1 cellular context compared by ENCODE assay signal in the genomic region with DNA sequence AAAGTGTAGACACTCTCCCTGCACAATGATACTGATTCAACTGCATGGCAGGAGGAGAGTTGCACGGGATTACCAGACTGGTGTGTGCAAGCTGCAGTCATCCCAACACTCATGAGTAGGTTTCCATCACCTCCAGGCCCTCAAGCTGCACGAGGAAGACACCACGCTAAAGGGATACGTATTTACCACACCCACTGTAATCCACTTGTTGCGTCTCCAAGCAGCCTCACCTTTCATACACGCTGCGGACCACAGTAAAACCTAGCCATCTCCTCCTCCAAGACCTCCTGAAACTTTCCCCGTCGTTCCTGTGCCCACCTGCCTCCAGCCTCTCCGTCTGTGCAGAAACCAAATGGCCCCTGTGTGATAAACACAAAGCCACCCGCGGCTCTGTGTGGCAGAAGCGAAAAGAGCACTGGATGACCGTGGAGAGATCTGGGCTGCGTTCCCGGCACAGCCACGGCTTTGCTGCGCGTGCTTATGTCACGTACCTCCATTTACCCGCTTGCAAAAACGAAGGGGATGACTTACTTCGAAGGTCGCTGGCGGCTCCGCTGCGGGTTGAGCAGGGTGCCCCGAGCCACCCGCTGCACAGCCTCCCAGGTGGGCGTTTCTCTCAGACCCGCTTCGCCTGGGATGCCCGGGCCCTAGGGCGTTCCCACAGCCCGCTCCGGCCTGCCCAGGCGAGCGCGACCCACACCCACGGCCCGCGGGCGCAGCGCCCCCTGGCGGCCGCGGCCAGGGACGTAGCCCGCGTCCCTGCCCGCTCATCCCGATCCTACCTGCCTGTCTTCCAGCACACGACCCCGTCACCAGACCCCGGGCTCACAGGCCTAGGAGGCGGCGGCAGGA.
TF ChIP-seq lines count a peak whose summit lies in the region.

No MANE protein-coding gene starts in this region.

TF ChIP-seq in HEK293, 187 proteins besides CTCF, POLR2A, EP300 and RAD21 (continued from another document and continues in another):
- TF ChIP-seq, protein P1, sequence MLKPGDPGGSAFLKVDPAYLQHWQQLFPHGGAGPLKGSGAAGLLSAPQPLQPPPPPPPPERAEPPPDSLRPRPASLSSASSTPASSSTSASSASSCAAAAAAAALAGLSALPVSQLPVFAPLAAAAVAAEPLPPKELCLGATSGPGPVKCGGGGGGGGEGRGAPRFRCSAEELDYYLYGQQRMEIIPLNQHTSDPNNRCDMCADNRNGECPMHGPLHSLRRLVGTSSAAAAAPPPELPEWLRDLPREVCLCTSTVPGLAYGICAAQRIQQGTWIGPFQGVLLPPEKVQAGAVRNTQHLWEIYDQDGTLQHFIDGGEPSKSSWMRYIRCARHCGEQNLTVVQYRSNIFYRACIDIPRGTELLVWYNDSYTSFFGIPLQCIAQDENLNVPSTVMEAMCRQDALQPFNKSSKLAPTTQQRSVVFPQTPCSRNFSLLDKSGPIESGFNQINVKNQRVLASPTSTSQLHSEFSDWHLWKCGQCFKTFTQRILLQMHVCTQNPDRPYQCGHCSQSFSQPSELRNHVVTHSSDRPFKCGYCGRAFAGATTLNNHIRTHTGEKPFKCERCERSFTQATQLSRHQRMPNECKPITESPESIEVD (tag by site-specific recombination; IDR thresholded peaks at IDR 0.05) = no peak
- TF ChIP-seq ZNF174 (tag by site-specific recombination; IDR thresholded peaks at IDR 0.05) = no peak
- 0 out of 2 replicates have a peak, but pooled peaks have one; percentile 5 for TF ChIP-seq MYNN (tag by site-specific recombination; IDR thresholded peaks at IDR 0.05; ENCODE audit: borderline replicate concordance)
- TF ChIP-seq, protein P2, sequence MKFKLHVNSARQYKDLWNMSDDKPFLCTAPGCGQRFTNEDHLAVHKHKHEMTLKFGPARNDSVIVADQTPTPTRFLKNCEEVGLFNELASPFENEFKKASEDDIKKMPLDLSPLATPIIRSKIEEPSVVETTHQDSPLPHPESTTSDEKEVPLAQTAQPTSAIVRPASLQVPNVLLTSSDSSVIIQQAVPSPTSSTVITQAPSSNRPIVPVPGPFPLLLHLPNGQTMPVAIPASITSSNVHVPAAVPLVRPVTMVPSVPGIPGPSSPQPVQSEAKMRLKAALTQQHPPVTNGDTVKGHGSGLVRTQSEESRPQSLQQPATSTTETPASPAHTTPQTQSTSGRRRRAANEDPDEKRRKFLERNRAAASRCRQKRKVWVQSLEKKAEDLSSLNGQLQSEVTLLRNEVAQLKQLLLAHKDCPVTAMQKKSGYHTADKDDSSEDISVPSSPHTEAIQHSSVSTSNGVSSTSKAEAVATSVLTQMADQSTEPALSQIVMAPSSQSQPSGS (tag by site-specific recombination; IDR thresholded peaks at IDR 0.05; ENCODE audit: low read depth) = no peak
- 0 out of 2 replicates have a peak, but pooled peaks have one; percentile 50 for TF ChIP-seq ZNF561 (tag by site-specific recombination; IDR thresholded peaks at IDR 0.05; ENCODE audit: borderline replicate concordance)
- TF ChIP-seq ZNF555 (tag by site-specific recombination; conservative IDR thresholded peaks at IDR 0.05) = no peak
- no peak for TF ChIP-seq ZNF664 (tag by site-specific recombination; IDR thresholded peaks at IDR 0.05)
- TF ChIP-seq OVOL3 (tag by site-specific recombination; IDR thresholded peaks at IDR 0.05) = no peak
- TF ChIP-seq, protein P3, sequence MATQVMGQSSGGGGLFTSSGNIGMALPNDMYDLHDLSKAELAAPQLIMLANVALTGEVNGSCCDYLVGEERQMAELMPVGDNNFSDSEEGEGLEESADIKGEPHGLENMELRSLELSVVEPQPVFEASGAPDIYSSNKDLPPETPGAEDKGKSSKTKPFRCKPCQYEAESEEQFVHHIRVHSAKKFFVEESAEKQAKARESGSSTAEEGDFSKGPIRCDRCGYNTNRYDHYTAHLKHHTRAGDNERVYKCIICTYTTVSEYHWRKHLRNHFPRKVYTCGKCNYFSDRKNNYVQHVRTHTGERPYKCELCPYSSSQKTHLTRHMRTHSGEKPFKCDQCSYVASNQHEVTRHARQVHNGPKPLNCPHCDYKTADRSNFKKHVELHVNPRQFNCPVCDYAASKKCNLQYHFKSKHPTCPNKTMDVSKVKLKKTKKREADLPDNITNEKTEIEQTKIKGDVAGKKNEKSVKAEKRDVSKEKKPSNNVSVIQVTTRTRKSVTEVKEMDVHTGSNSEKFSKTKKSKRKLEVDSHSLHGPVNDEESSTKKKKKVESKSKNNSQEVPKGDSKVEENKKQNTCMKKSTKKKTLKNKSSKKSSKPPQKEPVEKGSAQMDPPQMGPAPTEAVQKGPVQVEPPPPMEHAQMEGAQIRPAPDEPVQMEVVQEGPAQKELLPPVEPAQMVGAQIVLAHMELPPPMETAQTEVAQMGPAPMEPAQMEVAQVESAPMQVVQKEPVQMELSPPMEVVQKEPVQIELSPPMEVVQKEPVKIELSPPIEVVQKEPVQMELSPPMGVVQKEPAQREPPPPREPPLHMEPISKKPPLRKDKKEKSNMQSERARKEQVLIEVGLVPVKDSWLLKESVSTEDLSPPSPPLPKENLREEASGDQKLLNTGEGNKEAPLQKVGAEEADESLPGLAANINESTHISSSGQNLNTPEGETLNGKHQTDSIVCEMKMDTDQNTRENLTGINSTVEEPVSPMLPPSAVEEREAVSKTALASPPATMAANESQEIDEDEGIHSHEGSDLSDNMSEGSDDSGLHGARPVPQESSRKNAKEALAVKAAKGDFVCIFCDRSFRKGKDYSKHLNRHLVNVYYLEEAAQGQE (tag by site-specific recombination; IDR thresholded peaks at IDR 0.05) = no peak
- TF ChIP-seq, protein P4, sequence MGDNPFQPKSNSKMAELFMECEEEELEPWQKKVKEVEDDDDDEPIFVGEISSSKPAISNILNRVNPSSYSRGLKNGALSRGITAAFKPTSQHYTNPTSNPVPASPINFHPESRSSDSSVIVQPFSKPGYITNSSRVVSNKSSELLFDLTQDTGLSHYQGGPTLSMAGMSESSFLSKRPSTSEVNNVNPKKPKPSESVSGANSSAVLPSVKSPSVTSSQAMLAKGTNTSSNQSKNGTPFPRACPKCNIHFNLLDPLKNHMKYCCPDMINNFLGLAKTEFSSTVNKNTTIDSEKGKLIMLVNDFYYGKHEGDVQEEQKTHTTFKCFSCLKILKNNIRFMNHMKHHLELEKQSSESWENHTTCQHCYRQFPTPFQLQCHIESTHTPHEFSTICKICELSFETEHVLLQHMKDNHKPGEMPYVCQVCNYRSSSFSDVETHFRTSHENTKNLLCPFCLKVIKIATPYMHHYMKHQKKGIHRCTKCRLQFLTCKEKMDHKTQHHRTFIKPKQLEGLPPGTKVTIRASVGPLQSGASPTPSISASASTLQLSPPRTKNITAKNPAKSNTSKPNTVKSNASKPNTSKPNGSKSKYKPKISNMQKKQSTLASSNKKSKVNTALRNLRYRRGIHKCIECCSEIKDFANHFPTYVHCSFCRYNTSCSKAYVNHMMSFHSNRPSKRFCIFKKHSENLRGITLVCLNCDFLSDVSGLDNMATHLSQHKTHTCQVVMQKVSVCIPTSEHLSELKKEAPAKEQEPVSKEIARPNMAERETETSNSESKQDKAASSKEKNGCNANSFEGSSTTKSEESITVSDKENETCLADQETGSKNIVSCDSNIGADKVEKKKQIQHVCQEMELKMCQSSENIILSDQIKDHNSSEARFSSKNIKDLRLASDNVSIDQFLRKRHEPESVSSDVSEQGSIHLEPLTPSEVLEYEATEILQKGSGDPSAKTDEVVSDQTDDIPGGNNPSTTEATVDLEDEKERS (tag by site-specific recombination; IDR thresholded peaks at IDR 0.05) = no peak
- TF ChIP-seq, protein P5, sequence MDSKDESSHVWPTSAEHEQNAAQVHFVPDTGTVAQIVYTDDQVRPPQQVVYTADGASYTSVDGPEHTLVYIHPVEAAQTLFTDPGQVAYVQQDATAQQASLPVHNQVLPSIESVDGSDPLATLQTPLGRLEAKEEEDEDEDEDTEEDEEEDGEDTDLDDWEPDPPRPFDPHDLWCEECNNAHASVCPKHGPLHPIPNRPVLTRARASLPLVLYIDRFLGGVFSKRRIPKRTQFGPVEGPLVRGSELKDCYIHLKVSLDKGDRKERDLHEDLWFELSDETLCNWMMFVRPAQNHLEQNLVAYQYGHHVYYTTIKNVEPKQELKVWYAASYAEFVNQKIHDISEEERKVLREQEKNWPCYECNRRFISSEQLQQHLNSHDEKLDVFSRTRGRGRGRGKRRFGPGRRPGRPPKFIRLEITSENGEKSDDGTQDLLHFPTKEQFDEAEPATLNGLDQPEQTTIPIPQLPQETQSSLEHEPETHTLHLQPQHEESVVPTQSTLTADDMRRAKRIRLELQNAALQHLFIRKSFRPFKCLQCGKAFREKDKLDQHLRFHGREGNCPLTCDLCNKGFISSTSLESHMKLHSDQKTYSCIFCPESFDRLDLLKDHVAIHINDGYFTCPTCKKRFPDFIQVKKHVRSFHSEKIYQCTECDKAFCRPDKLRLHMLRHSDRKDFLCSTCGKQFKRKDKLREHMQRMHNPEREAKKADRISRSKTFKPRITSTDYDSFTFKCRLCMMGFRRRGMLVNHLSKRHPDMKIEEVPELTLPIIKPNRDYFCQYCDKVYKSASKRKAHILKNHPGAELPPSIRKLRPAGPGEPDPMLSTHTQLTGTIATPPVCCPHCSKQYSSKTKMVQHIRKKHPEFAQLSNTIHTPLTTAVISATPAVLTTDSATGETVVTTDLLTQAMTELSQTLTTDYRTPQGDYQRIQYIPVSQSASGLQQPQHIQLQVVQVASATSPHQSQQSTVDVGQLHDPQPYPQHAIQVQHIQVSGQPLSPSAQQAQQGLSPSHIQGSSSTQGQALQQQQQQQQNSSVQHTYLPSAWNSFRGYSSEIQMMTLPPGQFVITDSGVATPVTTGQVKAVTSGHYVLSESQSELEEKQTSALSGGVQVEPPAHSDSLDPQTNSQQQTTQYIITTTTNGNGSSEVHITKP (tag by site-specific recombination; IDR thresholded peaks at IDR 0.05) = no peak
- no peak for TF ChIP-seq ZNF335 (tag by site-specific recombination; conservative IDR thresholded peaks at IDR 0.05)
- no peak for TF ChIP-seq ZNF596 (tag by site-specific recombination; IDR thresholded peaks at IDR 0.05)
- TF ChIP-seq ZSCAN30 (tag by site-specific recombination; IDR thresholded peaks at IDR 0.05) = peak; percentile 95
- TF ChIP-seq, protein P6, sequence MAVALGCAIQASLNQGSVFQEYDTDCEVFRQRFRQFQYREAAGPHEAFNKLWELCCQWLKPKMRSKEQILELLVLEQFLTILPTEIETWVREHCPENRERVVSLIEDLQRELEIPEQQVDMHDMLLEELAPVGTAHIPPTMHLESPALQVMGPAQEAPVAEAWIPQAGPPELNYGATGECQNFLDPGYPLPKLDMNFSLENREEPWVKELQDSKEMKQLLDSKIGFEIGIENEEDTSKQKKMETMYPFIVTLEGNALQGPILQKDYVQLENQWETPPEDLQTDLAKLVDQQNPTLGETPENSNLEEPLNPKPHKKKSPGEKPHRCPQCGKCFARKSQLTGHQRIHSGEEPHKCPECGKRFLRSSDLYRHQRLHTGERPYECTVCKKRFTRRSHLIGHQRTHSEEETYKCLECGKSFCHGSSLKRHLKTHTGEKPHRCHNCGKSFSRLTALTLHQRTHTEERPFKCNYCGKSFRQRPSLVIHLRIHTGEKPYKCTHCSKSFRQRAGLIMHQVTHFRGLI (tag by site-specific recombination; IDR thresholded peaks at IDR 0.05) = no peak
- TF ChIP-seq ZNF223 (tag by site-specific recombination; IDR thresholded peaks at IDR 0.05) = no peak
- no peak for TF ChIP-seq YY2 (tag by site-specific recombination; IDR thresholded peaks at IDR 0.05)
- TF ChIP-seq, protein P7, sequence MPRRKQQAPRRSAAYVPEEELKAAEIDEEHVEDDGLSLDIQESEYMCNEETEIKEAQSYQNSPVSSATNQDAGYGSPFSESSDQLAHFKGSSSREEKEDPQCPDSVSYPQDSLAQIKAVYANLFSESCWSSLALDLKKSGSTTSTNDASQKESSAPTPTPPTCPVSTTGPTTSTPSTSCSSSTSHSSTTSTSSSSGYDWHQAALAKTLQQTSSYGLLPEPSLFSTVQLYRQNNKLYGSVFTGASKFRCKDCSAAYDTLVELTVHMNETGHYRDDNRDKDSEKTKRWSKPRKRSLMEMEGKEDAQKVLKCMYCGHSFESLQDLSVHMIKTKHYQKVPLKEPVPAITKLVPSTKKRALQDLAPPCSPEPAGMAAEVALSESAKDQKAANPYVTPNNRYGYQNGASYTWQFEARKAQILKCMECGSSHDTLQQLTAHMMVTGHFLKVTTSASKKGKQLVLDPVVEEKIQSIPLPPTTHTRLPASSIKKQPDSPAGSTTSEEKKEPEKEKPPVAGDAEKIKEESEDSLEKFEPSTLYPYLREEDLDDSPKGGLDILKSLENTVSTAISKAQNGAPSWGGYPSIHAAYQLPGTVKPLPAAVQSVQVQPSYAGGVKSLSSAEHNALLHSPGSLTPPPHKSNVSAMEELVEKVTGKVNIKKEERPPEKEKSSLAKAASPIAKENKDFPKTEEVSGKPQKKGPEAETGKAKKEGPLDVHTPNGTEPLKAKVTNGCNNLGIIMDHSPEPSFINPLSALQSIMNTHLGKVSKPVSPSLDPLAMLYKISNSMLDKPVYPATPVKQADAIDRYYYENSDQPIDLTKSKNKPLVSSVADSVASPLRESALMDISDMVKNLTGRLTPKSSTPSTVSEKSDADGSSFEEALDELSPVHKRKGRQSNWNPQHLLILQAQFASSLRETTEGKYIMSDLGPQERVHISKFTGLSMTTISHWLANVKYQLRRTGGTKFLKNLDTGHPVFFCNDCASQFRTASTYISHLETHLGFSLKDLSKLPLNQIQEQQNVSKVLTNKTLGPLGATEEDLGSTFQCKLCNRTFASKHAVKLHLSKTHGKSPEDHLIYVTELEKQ (tag by site-specific recombination; IDR thresholded peaks at IDR 0.05; ENCODE audit: borderline replicate concordance) = no peak
- peak; percentile 61; the same call in 1 of the 2 replicates for TF ChIP-seq PRDM1 (tag by site-specific recombination; IDR thresholded peaks at IDR 0.05)
- TF ChIP-seq, protein P8, sequence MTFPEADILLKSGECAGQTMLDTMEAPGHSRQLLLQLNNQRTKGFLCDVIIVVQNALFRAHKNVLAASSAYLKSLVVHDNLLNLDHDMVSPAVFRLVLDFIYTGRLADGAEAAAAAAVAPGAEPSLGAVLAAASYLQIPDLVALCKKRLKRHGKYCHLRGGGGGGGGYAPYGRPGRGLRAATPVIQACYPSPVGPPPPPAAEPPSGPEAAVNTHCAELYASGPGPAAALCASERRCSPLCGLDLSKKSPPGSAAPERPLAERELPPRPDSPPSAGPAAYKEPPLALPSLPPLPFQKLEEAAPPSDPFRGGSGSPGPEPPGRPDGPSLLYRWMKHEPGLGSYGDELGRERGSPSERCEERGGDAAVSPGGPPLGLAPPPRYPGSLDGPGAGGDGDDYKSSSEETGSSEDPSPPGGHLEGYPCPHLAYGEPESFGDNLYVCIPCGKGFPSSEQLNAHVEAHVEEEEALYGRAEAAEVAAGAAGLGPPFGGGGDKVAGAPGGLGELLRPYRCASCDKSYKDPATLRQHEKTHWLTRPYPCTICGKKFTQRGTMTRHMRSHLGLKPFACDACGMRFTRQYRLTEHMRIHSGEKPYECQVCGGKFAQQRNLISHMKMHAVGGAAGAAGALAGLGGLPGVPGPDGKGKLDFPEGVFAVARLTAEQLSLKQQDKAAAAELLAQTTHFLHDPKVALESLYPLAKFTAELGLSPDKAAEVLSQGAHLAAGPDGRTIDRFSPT (tag by site-specific recombination; IDR thresholded peaks at IDR 0.05) = no peak; the same call in 1 of the 2 replicates
- TF ChIP-seq GLI2 (tag by site-specific recombination; IDR thresholded peaks at IDR 0.05; ENCODE audit: borderline replicate concordance, low read depth) = no peak
- no peak; the same call in 1 of the 2 replicates for TF ChIP-seq ZNF830 (tag by site-specific recombination; IDR thresholded peaks at IDR 0.05; ENCODE audit: low read depth)
- TF ChIP-seq, protein P9, sequence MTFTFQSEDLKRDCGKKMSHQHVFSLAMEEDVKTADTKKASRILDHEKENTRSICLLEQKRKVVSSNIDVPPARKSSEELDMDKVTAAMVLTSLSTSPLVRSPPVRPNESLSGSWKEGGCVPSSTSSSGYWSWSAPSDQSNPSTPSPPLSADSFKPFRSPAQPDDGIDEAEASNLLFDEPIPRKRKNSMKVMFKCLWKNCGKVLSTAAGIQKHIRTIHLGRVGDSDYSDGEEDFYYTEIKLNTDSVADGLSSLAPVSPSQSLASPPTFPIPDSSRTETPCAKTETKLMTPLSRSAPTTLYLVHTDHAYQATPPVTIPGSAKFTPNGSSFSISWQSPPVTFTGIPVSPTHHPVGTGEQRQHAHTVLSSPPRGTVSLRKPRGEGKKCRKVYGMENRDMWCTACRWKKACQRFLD (tag by site-specific recombination; IDR thresholded peaks at IDR 0.05) = no peak
- TF ChIP-seq ZNF747 (tag by site-specific recombination; IDR thresholded peaks at IDR 0.05) = no peak
